18 cellular contexts compared by ENCODE assay signal in the genomic region with DNA sequence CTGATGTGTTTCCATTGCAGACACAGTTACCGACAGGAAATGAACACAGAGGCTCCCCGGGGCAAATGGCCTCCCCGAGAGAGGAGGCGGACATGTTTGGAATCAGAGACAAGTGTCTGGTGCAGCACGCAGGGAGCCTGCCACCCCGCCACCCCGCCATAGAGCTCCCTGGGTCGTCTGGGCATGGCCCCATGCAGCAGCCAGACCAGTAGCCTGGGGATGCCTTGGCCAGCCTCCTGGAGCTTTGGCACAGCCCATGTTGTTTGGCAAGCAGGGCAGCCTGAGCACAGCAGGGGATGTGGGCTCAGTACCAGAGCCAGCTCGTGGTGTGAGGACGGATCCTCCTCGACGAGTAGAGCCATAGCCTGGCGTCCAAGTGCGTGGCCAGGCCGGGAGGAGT.
DNase-seq lines count a peak whose midpoint lies in the region; ATAC-seq and TF ChIP-seq lines count a peak whose summit lies in the region.
"Had no signal": no experiment of that assay in that cellular context is flagged by ENCODE, and none has a peak within 500 bp of the region (broad histone marks: within the 10 kb centered on the region; RNA-seq: fewer than 3 reads in every experiment).

No MANE protein-coding gene starts in this region.

- H3K27me3 ChIP-seq in A673 (replicated peaks; ENCODE audit: insufficient read depth, low read depth, low read length, poor library complexity), result no peaks in the 10 kb centered on the region
- H3K27me3 ChIP-seq: hepatocyte, uterus had no signal

- POLR2A ChIA-PET in A673 (lab: Charles Lee; ENCODE audit: low non-redundant PET), result no interaction called here

- intact Hi-C loops in A673 (cut with micrococcal nuclease; ENCODE audit: unreplicated experiment) (no loop called here), head of caudate nucleus (cut with DNase I) (no loop called here)

- no peak overlapping the region for H3K4me3 ChIP-seq in A673 (ENCODE audit: low read depth, low read length, poor library complexity, severe bottlenecking)
- H3K4me3 ChIP-seq: hepatocyte, PC-9, uterus had no signal

- DNase-seq in A673 (ENCODE audit: low spot score), result peak; percentile 56
- peak; percentile 36 for DNase-seq in NCI-H1092 treated with DMSO at 0.1 percent for 48 hours (lab: John Stamatoyannopoulos, UW)
- DNase-seq in head of caudate nucleus, result peak in 33 of 42 donors; percentile 23 to 84 (median 52)
- DNase-seq in midbrain (lab: John Stamatoyannopoulos, UW), result peak; percentile 32
- DNase-seq in GM20000 (ENCODE audit: low spot score), result no peak
- no peak for DNase-seq in activated gamma-delta T cell (lab: John Stamatoyannopoulos, UW)
- DNase-seq: activated CD4-positive, alpha-beta T cell treated with anti-CD3 and anti-CD28 coated beads, Interleukin-2, amount 10 ng/mL, durations not matched to agents 24 days and 14 days; NCI-H2107; NCI-H748 treated with DMSO at 0.1 percent for 48 hours; PC-9; SK-N-SH; uterus had no signal

- no TSS peak for BruUV-seq in A673 (replicated peaks; lab: Mats Ljungman, UMichigan)

- peaks cover 11% of the 10 kb centered on the region for H3K4me1 ChIP-seq in A673 (ENCODE audit: insufficient read depth, low read length, poor library complexity, severe bottlenecking)
- H3K4me1 ChIP-seq: Caco-2 had no signal

- TF ChIP-seq CTCF in A673 (conservative IDR thresholded peaks at IDR 0.05; ENCODE audit: low read depth, low read length) (no peak), GM20000 (IDR thresholded peaks at IDR 0.05; ENCODE audit: extremely low read depth, missing control alignments) (no peak)

- no peaks in the 10 kb centered on the region for H3K36me3 ChIP-seq in A673 (ENCODE audit: insufficient read depth, low read length, poor library complexity, severe bottlenecking)
- H3K36me3 ChIP-seq: uterus had no signal

- ATAC-seq in GM19351 (IDR thresholded peaks at IDR 0.05; ENCODE audit: unreplicated experiment) (no peak), GM21619 (IDR thresholded peaks at IDR 0.05; ENCODE audit: unreplicated experiment) (no peak)
- ATAC-seq: HCT116 had no signal

- H3K27ac ChIP-seq in A673 (ENCODE audit: low read depth, low read length, poor library complexity, severe bottlenecking), result no peak overlapping the region
- H3K27ac ChIP-seq: hepatocyte, HL-60, PC-9, uterus had no signal

- CTCF ChIA-PET in A673 (lab: Charles Lee), result no interaction called here

- peaks cover 14% of the 10 kb centered on the region for H3K9me3 ChIP-seq in A673 (ENCODE audit: low read depth, low read length, poor library complexity, severe bottlenecking)

Comparison
In these comparisons a context has a peak if more than half of its experiments do, and no peak if none do; other contexts are left out.
1. DNase-seq: peak in A673 (single experiment), NCI-H1092 treated with DMSO at 0.1 percent for 48 hours (single experiment), head of caudate nucleus (33 of 42) and midbrain (single experiment); none in GM20000 (single experiment) and activated gamma-delta T cell (single experiment).